In genomic region chr16:14346278-14347142, GRCh38 we compare ENCODE assay signal across 1 cellular context.
A peak's percentile ranks its signal among the peaks of the same experiment; 100 is the strongest.
TF ChIP-seq lines count a peak whose summit lies in the region.

No MANE protein-coding gene starts in this region.

TF ChIP-seq in HepG2, 621 proteins besides CTCF, POLR2A, EP300 and RAD21 (continued from another document and continues in another):
- no peak for TF ChIP-seq PLSCR1 (CRISPR knock-in tag; IDR thresholded peaks at IDR 0.05; ENCODE audit: borderline replicate concordance)
- no peak; the same call in 1 of the 2 replicates for TF ChIP-seq ZSCAN21 (CRISPR knock-in tag; IDR thresholded peaks at IDR 0.05; ENCODE audit: borderline replicate concordance)
- TF ChIP-seq FLYWCH1 (CRISPR knock-in tag; IDR thresholded peaks at IDR 0.05) = no peak
- no peak for TF ChIP-seq TEAD2 (CRISPR knock-in tag; IDR thresholded peaks at IDR 0.05)
- no peak; the same call in 1 of the 2 replicates for TF ChIP-seq ZBTB7B (CRISPR knock-in tag; IDR thresholded peaks at IDR 0.05)
- TF ChIP-seq ZNF292 (CRISPR knock-in tag; IDR thresholded peaks at IDR 0.05; ENCODE audit: borderline replicate concordance, low read depth) = no peak
- no peak for TF ChIP-seq ATF2 (CRISPR knock-in tag; IDR thresholded peaks at IDR 0.05)
- peak; percentile 39; the same call in 1 of the 2 replicates for TF ChIP-seq HNF4G (IDR thresholded peaks at IDR 0.05; ENCODE audit: borderline replicate concordance, low read depth, low read length)
- no peak for TF ChIP-seq HNF4G (CRISPR knock-in tag; IDR thresholded peaks at IDR 0.05; ENCODE audit: borderline replicate concordance, low read depth)
- no peak for TF ChIP-seq NFYC (CRISPR knock-in tag; IDR thresholded peaks at IDR 0.05)
- TF ChIP-seq NFIC (IDR thresholded peaks at IDR 0.05; ENCODE audit: low read length) = no peak
- no peak for TF ChIP-seq SIX1 (CRISPR knock-in tag; IDR thresholded peaks at IDR 0.05; ENCODE audit: borderline replicate concordance)
- no peak for TF ChIP-seq CREBL2 (CRISPR knock-in tag; IDR thresholded peaks at IDR 0.05; ENCODE audit: borderline replicate concordance)
- no peak for TF ChIP-seq ZNF713 (CRISPR knock-in tag; IDR thresholded peaks at IDR 0.05)
- TF ChIP-seq ZNF558 (CRISPR knock-in tag; IDR thresholded peaks at IDR 0.05; ENCODE audit: borderline replicate concordance) = no peak
- TF ChIP-seq MLXIP (CRISPR knock-in tag; IDR thresholded peaks at IDR 0.05; ENCODE audit: borderline replicate concordance) = no peak
- no peak for TF ChIP-seq STAT5B (CRISPR knock-in tag; IDR thresholded peaks at IDR 0.05)
- no peak for TF ChIP-seq ARID4A (CRISPR knock-in tag; IDR thresholded peaks at IDR 0.05; ENCODE audit: borderline replicate concordance)
- TF ChIP-seq TEF (CRISPR knock-in tag; IDR thresholded peaks at IDR 0.05) = no peak
- TF ChIP-seq ZUFSP (CRISPR knock-in tag; IDR thresholded peaks at IDR 0.05; ENCODE audit: borderline replicate concordance) = no peak
- no peak for TF ChIP-seq ZNF343 (CRISPR knock-in tag; IDR thresholded peaks at IDR 0.05)
- no peak for TF ChIP-seq RBAK (CRISPR knock-in tag; IDR thresholded peaks at IDR 0.05)
- no peak for TF ChIP-seq ZNF275 (CRISPR knock-in tag; IDR thresholded peaks at IDR 0.05; ENCODE audit: borderline replicate concordance)
- no peak for TF ChIP-seq ZNF839 (CRISPR knock-in tag; IDR thresholded peaks at IDR 0.05; ENCODE audit: borderline replicate concordance)
- TF ChIP-seq ZNF773 (CRISPR knock-in tag; IDR thresholded peaks at IDR 0.05; ENCODE audit: borderline replicate concordance) = no peak
- no peak for TF ChIP-seq ZNF572 (CRISPR knock-in tag; IDR thresholded peaks at IDR 0.05)
- no peak for TF ChIP-seq ZFYVE20 (CRISPR knock-in tag; IDR thresholded peaks at IDR 0.05; ENCODE audit: borderline replicate concordance, low read depth)
- no peak for TF ChIP-seq MLLT10 (CRISPR knock-in tag; IDR thresholded peaks at IDR 0.05)
- no peak for TF ChIP-seq SSRP1 (CRISPR knock-in tag; IDR thresholded peaks at IDR 0.05)
- TF ChIP-seq ZFP62 (CRISPR knock-in tag; IDR thresholded peaks at IDR 0.05) = no peak
- TF ChIP-seq SRSF1 (optimal IDR thresholded peaks at IDR 0.05; ENCODE audit: low read depth, low read length) = no peak
- TF ChIP-seq GLMP (CRISPR knock-in tag; IDR thresholded peaks at IDR 0.05; ENCODE audit: borderline replicate concordance) = no peak
- TF ChIP-seq ZBTB3 (CRISPR knock-in tag; IDR thresholded peaks at IDR 0.05; ENCODE audit: borderline replicate concordance, low read depth) = no peak
- no peak for TF ChIP-seq MIER2 (CRISPR knock-in tag; IDR thresholded peaks at IDR 0.05)
- peak; percentile 67; the same call in 1 of the 2 replicates for TF ChIP-seq TBX2 (CRISPR knock-in tag; IDR thresholded peaks at IDR 0.05; ENCODE audit: borderline replicate concordance)
- TF ChIP-seq ZNF10 (CRISPR knock-in tag; IDR thresholded peaks at IDR 0.05; ENCODE audit: borderline replicate concordance, low read depth) = no peak
- no peak for TF ChIP-seq ZNF337 (CRISPR knock-in tag; IDR thresholded peaks at IDR 0.05; ENCODE audit: borderline replicate concordance, low read depth)
- 0 out of 2 replicates have a peak, but pooled peaks have one; percentile 21 for TF ChIP-seq ZNF446 (CRISPR knock-in tag; IDR thresholded peaks at IDR 0.05)
- TF ChIP-seq STAT6 (CRISPR knock-in tag; IDR thresholded peaks at IDR 0.05; ENCODE audit: borderline replicate concordance) = no peak
- no peak for TF ChIP-seq HDAC1 (CRISPR knock-in tag; IDR thresholded peaks at IDR 0.05)
- no peak for TF ChIP-seq RBFOX2 (IDR thresholded peaks at IDR 0.05; ENCODE audit: low read depth, low read length)
- no peak for TF ChIP-seq IKZF1 (IDR thresholded peaks at IDR 0.05)
- TF ChIP-seq FOXP4 (CRISPR knock-in tag; IDR thresholded peaks at IDR 0.05) = peak; percentile 45; the same call in 1 of the 2 replicates
- TF ChIP-seq NFKB2 (CRISPR knock-in tag; IDR thresholded peaks at IDR 0.05; ENCODE audit: borderline replicate concordance) = no peak
